ENCODE assay signal across 8 cellular contexts in the genomic region with DNA sequence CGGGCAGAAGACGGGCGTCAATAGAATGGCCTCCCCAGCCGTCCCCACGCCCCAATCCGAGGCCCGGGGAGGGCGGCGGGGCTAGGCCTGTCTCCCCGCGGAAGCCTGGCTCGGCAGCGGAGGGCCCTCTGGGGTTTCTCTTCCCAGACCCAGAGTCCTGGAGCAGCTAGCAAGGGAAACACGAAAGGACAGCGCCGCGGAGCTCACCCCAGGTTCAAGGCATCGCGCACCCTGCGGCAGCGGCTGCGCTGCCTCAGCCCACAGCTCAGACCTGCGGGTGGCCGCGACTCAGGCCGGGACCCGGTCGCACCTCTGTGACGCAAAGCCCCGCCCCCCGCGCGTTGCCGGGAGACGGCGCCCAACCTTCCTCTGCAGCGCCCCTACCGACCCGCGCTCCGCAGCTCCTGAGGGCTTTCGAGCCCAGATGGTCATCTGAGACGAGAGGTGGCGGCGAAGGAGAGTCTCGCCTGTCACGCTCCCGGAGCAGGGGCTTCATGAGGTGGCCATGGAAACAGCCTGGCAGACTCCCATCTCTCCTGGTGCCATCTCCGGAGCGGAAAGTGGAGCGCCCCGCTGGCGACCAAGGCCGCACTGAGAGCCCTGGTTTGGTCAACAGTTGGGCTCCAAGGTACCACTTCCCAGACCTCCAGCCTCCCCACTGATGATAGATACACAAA. TPM values are rescaled to one million over a fixed set of nuclear protein-coding genes. Genes with fewer than 3 reads are reported as not detected.
A peak's percentile ranks its signal among the peaks of the same experiment; 100 is the strongest.
DNase-seq lines count a peak whose midpoint lies in the region; ATAC-seq, FAIRE-seq and TF ChIP-seq lines count a peak whose summit lies in the region.

A gene with protein sequence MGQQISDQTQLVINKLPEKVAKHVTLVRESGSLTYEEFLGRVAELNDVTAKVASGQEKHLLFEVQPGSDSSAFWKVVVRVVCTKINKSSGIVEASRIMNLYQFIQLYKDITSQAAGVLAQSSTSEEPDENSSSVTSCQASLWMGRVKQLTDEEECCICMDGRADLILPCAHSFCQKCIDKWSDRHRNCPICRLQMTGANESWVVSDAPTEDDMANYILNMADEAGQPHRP (minus strand): TSS at position 273 of the 677 bp plus-strand sequence. CDS start 7,029 bp downstream, outside the sequence.

- 0% methylated on average over 33 to 54 of the region's 54 CpGs for WGBS in psoas muscle, 3 donors

- H3K36me3 ChIP-seq in left ventricle myocardium inferior (no peaks in the 10 kb centered on the region), psoas muscle (ENCODE audit: insufficient read depth in 1 of 2, low read depth in 1 of 2) (no peaks in the 10 kb centered on the region)

- TF ChIP-seq CTCF in left ventricle myocardium inferior (IDR thresholded peaks at IDR 0.05; ENCODE audit: borderline replicate concordance) (peak; percentile 91), psoas muscle (IDR thresholded peaks at IDR 0.05) (peak; percentile 78)

- intact Hi-C loops in left ventricle myocardium inferior (cut with micrococcal nuclease) (no loop called here), psoas muscle (cut with DNase I) (loop anchor here (2.0 to 5.0 kb wide), 3 partner anchors 111 to 196 kb away; no protein-coding TSS in a partner anchor)

- H3K27ac ChIP-seq in left ventricle myocardium inferior (replicated peaks) (peak within 1 kb of the TSS; percentile 93), psoas muscle (peak within 1 kb of the TSS; percentile 90)

- peaks cover 23% of the 10 kb centered on the region for H3K4me1 ChIP-seq in left ventricle myocardium inferior
- H3K4me1 ChIP-seq in psoas muscle: peaks cover 19% of the 10 kb centered on the region

- H3K27me3 ChIP-seq in left ventricle myocardium inferior (ENCODE audit: low read depth) (no peaks in the 10 kb centered on the region), psoas muscle (ENCODE audit: insufficient read depth in 3 of 3, low read length in 2 of 3) (no peaks in the 10 kb centered on the region)

- H3K4me3 ChIP-seq in left ventricle myocardium inferior: peak within 1 kb of the TSS; percentile 97
- H3K4me3 ChIP-seq in psoas muscle: peak within 1 kb of the TSS; percentile 82

- peak; percentile 95 for DNase-seq in GM12891 (ENCODE audit: insufficient read length, low spot score)
- DNase-seq in NCI-H1417 treated with DMSO at 0.1 percent for 48 hours (lab: John Stamatoyannopoulos, UW): peak; percentile 69
- DNase-seq in T-helper 1 cell: peak; percentile 81 to 92 (median 90)
- DNase-seq in amniotic stem cell (lab: John Stamatoyannopoulos, UW): peak; percentile 82
- peak; percentile 96 for DNase-seq in left ventricle myocardium inferior
- DNase-seq in psoas muscle: peak; percentile 97 to 98
- DNase-seq in urothelium cell line (ENCODE audit: low spot score): peak; percentile 97

- H3K9me3 ChIP-seq in left ventricle myocardium inferior (replicated peaks) (no peaks in the 10 kb centered on the region), psoas muscle (no peaks in the 10 kb centered on the region)

- TF ChIP-seq POLR2A in GM12891 (IDR thresholded peaks at IDR 0.05; ENCODE audit: low read depth, low read length): peak; percentile 70

- peak; percentile 99 for ATAC-seq in HG02798 (IDR thresholded peaks at IDR 0.05; ENCODE audit: poor library complexity, unreplicated experiment)
- peak; percentile 99 to 100 (median 99) for ATAC-seq in psoas muscle

- FAIRE-seq in GM12891 (lab: Jason Lieb, UNC): peak; percentile 99
- no peak for FAIRE-seq in urothelium cell line (lab: Jason Lieb, UNC)

TF ChIP-seq in GM12891, 5 proteins besides CTCF, POLR2A, EP300 and RAD21:
- TF ChIP-seq POLR2AphosphoS5 (IDR thresholded peaks at IDR 0.05; ENCODE audit: low read depth, low read length) (peak; percentile 76), PAX5 (IDR thresholded peaks at IDR 0.05; ENCODE audit: insufficient read depth, low read length, severe bottlenecking) (no peak), TAF1 (IDR thresholded peaks at IDR 0.05; ENCODE audit: low read depth, low read length) (no peak; the same call in 1 of the 2 replicates), SPI1 (IDR thresholded peaks at IDR 0.05; ENCODE audit: low read depth, low read length) (no peak), POU2F2 (IDR thresholded peaks at IDR 0.05; ENCODE audit: low read depth, low read length) (no peak)

RNA-seq across cellular contexts. Expression of the gene that starts here (rescaled TPM):
- polyA plus RNA-seq in GM12891 (2012; ENCODE audit: low read depth, missing spikeins): 6.2 TPM
- total RNA-seq in left ventricle myocardium inferior (39.2 TPM), psoas muscle (10 to 100 TPM; 16.6 to 42.2 (median 36.1) TPM)
- polyA plus RNA-seq in psoas muscle: 10 to 100 TPM in 2 of 3 donors, 1 to 10 TPM in 1; 5.0 to 13.7 (median 11.7) TPM

Comparison
In these comparisons a context has a peak if more than half of its experiments do, and no peak if none do; other contexts are left out.
1. Peak in every context shown above with its lines: DNase-seq, ATAC-seq, H3K4me3 ChIP-seq and H3K27ac ChIP-seq.